Comparison of ENCODE assay signal across 8 cellular contexts in genomic region chr10:76036410-76036940, GRCh38.
DNase-seq lines count a peak whose midpoint lies in the region; ATAC-seq and TF ChIP-seq lines count a peak whose summit lies in the region.

No MANE protein-coding gene starts in this region.

- POLR2A ChIA-PET in activated CD8-positive, alpha-beta T cell treated with anti-CD3 and anti-CD28 coated beads for 36 hours (lab: Charles Lee), result interaction anchor here (0.6 kb wide), 1 partner anchor 862 kb away, joined by 4 read pairs; no protein-coding TSS in a partner anchor

- DNase-seq in NCI-H446 (lab: John Stamatoyannopoulos, UW) (peak; percentile 17 to 34), NCI-H446 treated with DMSO at 0.1 percent for 48 hours (lab: John Stamatoyannopoulos, UW) (no peak), HFF-Myc (ENCODE audit: extremely low read depth, low read depth) (peak; percentile 14), NCI-H1694 (lab: John Stamatoyannopoulos, UW) (peak; percentile 44), epithelial cell of proximal tubule (ENCODE audit: low read depth) (no peak), mucosa of gallbladder (ENCODE audit: low spot score) (peak; percentile 84), substantia nigra (lab: John Stamatoyannopoulos, UW) (peak in 46 of 49 donors; percentile 7 to 77 (median 54))
- peak; percentile 55 for DNase-seq in activated CD8-positive, alpha-beta T cell treated with anti-CD3 and anti-CD28 coated beads for 36 hours

- ATAC-seq in activated CD8-positive, alpha-beta T cell treated with anti-CD3 and anti-CD28 coated beads for 36 hours, result no peak

- H3K4me3 ChIP-seq in HFF-Myc (replicated peaks; ENCODE audit: low read depth, low read length) (no peak overlapping the region), epithelial cell of proximal tubule (ENCODE audit: low read depth, low read length) (peak overlapping the region; percentile 23)

- H3K27ac ChIP-seq in substantia nigra (ENCODE audit: low read depth, low read length, poor library complexity, severe bottlenecking), result no peak overlapping the region

- no peaks in the 10 kb centered on the region for H3K4me1 Mint-ChIP-seq in activated CD8-positive, alpha-beta T cell treated with anti-CD3 and anti-CD28 coated beads for 36 hours (ENCODE audit: low read depth)

- peaks cover 1% of the 10 kb centered on the region for H3K27me3 Mint-ChIP-seq in activated CD8-positive, alpha-beta T cell treated with anti-CD3 and anti-CD28 coated beads for 36 hours

- no peak overlapping the region for H3K4me3 Mint-ChIP-seq in activated CD8-positive, alpha-beta T cell treated with anti-CD3 and anti-CD28 coated beads for 36 hours

- CTCF ChIA-PET in activated CD8-positive, alpha-beta T cell treated with anti-CD3 and anti-CD28 coated beads for 36 hours (lab: Charles Lee), result interaction anchor here (0.7 to 2.1 kb wide), 8 partner anchors 8 to 200 kb away, joined by 3 to 7 read pairs (median 4); no protein-coding TSS in a partner anchor

- intact Hi-C loops in activated CD8-positive, alpha-beta T cell treated with anti-CD3 and anti-CD28 coated beads for 36 hours (cut with micrococcal nuclease), result no loop called here

- H3K36me3 Mint-ChIP-seq in activated CD8-positive, alpha-beta T cell treated with anti-CD3 and anti-CD28 coated beads for 36 hours (ENCODE audit: low read depth), result no peaks in the 10 kb centered on the region

- no peak overlapping the region for H3K27ac Mint-ChIP-seq in activated CD8-positive, alpha-beta T cell treated with anti-CD3 and anti-CD28 coated beads for 36 hours

- peaks cover 4% of the 10 kb centered on the region for H3K9me3 Mint-ChIP-seq in activated CD8-positive, alpha-beta T cell treated with anti-CD3 and anti-CD28 coated beads for 36 hours

- TF ChIP-seq CTCF in HFF-Myc (IDR thresholded peaks at IDR 0.05; ENCODE audit: low read depth, low read length, missing control alignments) (peak; percentile 89), epithelial cell of proximal tubule (conservative IDR thresholded peaks at IDR 0.05; ENCODE audit: low read depth, low read length) (peak; percentile 93)
- peak; percentile 74 for TF ChIP-seq CTCF in activated CD8-positive, alpha-beta T cell treated with anti-CD3 and anti-CD28 coated beads for 36 hours (IDR thresholded peaks at IDR 0.05)

Comparison
In these comparisons a context has a peak if more than half of its experiments do, and no peak if none do; other contexts are left out.
1. DNase-seq: peak in NCI-H446 (2 of 2), HFF-Myc (single experiment), NCI-H1694 (single experiment), activated CD8-positive, alpha-beta T cell treated with anti-CD3 and anti-CD28 coated beads for 36 hours (single experiment), mucosa of gallbladder (single experiment) and substantia nigra (46 of 49); none in NCI-H446 treated with DMSO at 0.1 percent for 48 hours (single experiment) and epithelial cell of proximal tubule (single experiment).
2. Peak in every context shown above with its lines, with median percentiles within 50 percentile points of each other: CTCF ChIP-seq.